Comparison of ENCODE assay signal across 34 cellular contexts in the genomic region with DNA sequence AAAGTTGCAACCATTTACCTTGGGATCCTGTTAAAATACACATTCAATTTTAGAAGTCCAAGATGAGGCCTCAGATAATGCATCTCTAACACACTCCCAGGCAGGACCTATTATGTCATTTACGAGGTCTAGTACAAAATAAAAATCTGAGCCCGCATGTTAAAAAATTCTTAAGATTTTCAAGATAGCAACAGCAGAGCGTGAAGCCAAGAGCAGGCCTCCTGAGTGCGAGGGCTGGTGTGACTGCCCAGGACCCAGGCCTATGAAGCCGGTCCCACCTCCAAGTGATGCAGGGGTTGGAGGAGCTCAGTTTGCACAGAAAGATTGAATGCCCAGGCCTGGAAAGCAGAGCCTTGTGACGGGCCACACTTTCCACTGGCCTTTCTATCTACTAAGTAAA.
"Had no signal": no experiment of that assay in that cellular context is flagged by ENCODE, and none has a peak within 500 bp of the region (broad histone marks: within the 10 kb centered on the region; RNA-seq: fewer than 3 reads in every experiment).

No MANE protein-coding gene starts in this region.

- H3K27me3 ChIP-seq: ascending aorta, cardiac muscle cell, SJCRH30 had no signal

- ATAC-seq: activated CD8-positive, alpha-beta T cell treated with anti-CD3 and anti-CD28 coated beads for 36 hours; Panc1; SK-N-SH treated with all-trans-retinoic acid at 6 μM for 48 hours; T-cell; T-helper 17 cell had no signal

- H3K4me1 ChIP-seq: ascending aorta, SJCRH30 had no signal

- H3K9me3 ChIP-seq: ascending aorta, SJCRH30 had no signal

- H3K36me3 Mint-ChIP-seq: activated naive CD4-positive, alpha-beta T cell treated with anti-CD3 and anti-CD28 coated beads, Interleukin-2, amount 50 U/mL, for 24 hours; activated naive CD8-positive, alpha-beta T cell treated with anti-CD3 and anti-CD28 coated beads, Interleukin-2, amount 10 ng/mL, durations not matched to agents 7 days and 5 days; T-cell had no signal

- H3K27ac Mint-ChIP-seq: activated CD4-positive, alpha-beta T cell treated with anti-CD3 and anti-CD28 coated beads, Interleukin-2, amount 10 ng/mL, durations not matched to agents 24 days and 14 days; activated CD8-positive, alpha-beta T cell treated with anti-CD3 and anti-CD28 coated beads for 36 hours; activated naive CD4-positive, alpha-beta T cell treated with anti-CD3 and anti-CD28 coated beads, Interleukin-2, amount 50 U/mL, for 24 hours; activated naive CD8-positive, alpha-beta T cell treated with anti-CD3 and anti-CD28 coated beads, Interleukin-2, amount 10 ng/mL, durations not matched to agents 7 days and 5 days; activated T-cell treated with anti-CD3 and anti-CD28 coated beads, Interleukin-2, amount 50 U/mL, for 24 hours; activated T-helper 2 cell treated with anti-CD3 and anti-CD28 coated beads, Interferon-gamma antibody, Interleukin-2, Interleukin-4, amounts not matched to agents 10 μg/mL and 5 μg/mL and 100 μg/mL, durations not matched to agents 14 hours and 24 hours and 36 hours; T-cell; T-helper 17 cell had no signal

- H3K9me3 Mint-ChIP-seq: activated CD4-positive, alpha-beta T cell treated with anti-CD3 and anti-CD28 coated beads, Interleukin-2, amount 10 ng/mL, durations not matched to agents 24 days and 14 days; activated CD8-positive, alpha-beta T cell treated with anti-CD3 and anti-CD28 coated beads for 36 hours; activated naive CD4-positive, alpha-beta T cell treated with anti-CD3 and anti-CD28 coated beads, Interleukin-2, amount 50 U/mL, for 24 hours; activated naive CD8-positive, alpha-beta T cell treated with anti-CD3 and anti-CD28 coated beads, Interleukin-2, amount 10 ng/mL, durations not matched to agents 7 days and 5 days; activated T-cell treated with anti-CD3 and anti-CD28 coated beads, Interleukin-2, amount 50 U/mL, for 24 hours; activated T-helper 2 cell treated with anti-CD3 and anti-CD28 coated beads, Interferon-gamma antibody, Interleukin-2, Interleukin-4, amounts not matched to agents 10 μg/mL and 5 μg/mL and 100 μg/mL, durations not matched to agents 14 hours and 24 hours and 36 hours; central memory CD8-positive, alpha-beta T cell; T-cell had no signal

- H3K4me3 ChIP-seq: ascending aorta, cardiac muscle cell, SJCRH30 had no signal

- DNase-seq: activated CD4-positive, alpha-beta T cell treated with anti-CD3 and anti-CD28 coated beads, Interleukin-2, amount 10 ng/mL, durations not matched to agents 24 days and 14 days; activated CD4-positive, alpha-beta T cell treated with anti-CD3 and anti-CD28 coated beads, Interleukin-2, amount 50 U/mL, for 4 hours; activated CD8-positive, alpha-beta T cell treated with anti-CD3 and anti-CD28 coated beads for 36 hours; activated gamma-delta T cell; activated naive CD4-positive, alpha-beta T cell treated with Interleukin-2 at 50 U/mL for 16 hours; activated naive CD8-positive, alpha-beta T cell treated with anti-CD3 and anti-CD28 coated beads, Interleukin-2, amount 10 ng/mL, durations not matched to agents 7 days and 5 days; activated T-cell treated with anti-CD3 and anti-CD28 coated beads, Interleukin-2, amount 50 U/mL, for 24 hours; amygdala; KG1; MM.1S; MV-4-11; NCI-H1092; NCI-H1436 treated with DMSO at 0.1 percent for 48 hours; NCI-H1694 treated with DMSO at 0.1 percent for 48 hours; NCI-H2081; NCI-H2171 treated with DMSO at 0.1 percent for 48 hours; NCI-H2227 treated with DMSO at 0.1 percent for 48 hours; NCI-H446 treated with DMSO at 0.1 percent for 48 hours; NCI-H524; NCI-H69; NCI-H82; SHP77; SJCRH30; T-cell; T-helper 17 cell; T-helper 9 cell; WERI-Rb-1 had no signal

- H3K4me1 Mint-ChIP-seq: activated naive CD4-positive, alpha-beta T cell treated with anti-CD3 and anti-CD28 coated beads, Interleukin-2, amount 50 U/mL, for 24 hours; central memory CD8-positive, alpha-beta T cell; T-cell had no signal

- H3K27ac ChIP-seq: ascending aorta, cardiac muscle cell, SJCRH30, WERI-Rb-1 had no signal

- H3K36me3 ChIP-seq: ascending aorta, cardiac muscle cell, SJCRH30, WERI-Rb-1 had no signal

- H3K4me3 Mint-ChIP-seq: activated CD4-positive, alpha-beta T cell treated with anti-CD3 and anti-CD28 coated beads, Interleukin-2, amount 10 ng/mL, durations not matched to agents 24 days and 14 days; activated CD8-positive, alpha-beta T cell treated with anti-CD3 and anti-CD28 coated beads for 36 hours; activated naive CD4-positive, alpha-beta T cell treated with anti-CD3 and anti-CD28 coated beads, Interleukin-2, amount 50 U/mL, for 24 hours; activated naive CD8-positive, alpha-beta T cell treated with anti-CD3 and anti-CD28 coated beads, Interleukin-2, amount 10 ng/mL, durations not matched to agents 7 days and 5 days; activated T-cell treated with anti-CD3 and anti-CD28 coated beads, Interleukin-2, amount 50 U/mL, for 24 hours; central memory CD8-positive, alpha-beta T cell; T-cell; T-helper 17 cell had no signal
